8 cellular contexts compared by ENCODE assay signal in genomic region chr6:22959571-22959970, GRCh38.
"Had no signal": no experiment of that assay in that cellular context is flagged by ENCODE, and none has a peak within 500 bp of the region (broad histone marks: within the 10 kb centered on the region; RNA-seq: fewer than 3 reads in every experiment).

No MANE protein-coding gene starts in this region.

- ATAC-seq: HCT116, K562 had no signal

- DNase-seq: GM23248, GOT3, H7, HFFc6, IMR-90 had no signal

- H3K36me3 ChIP-seq: HAP-1 had no signal

- H3K9me3 ChIP-seq: HAP-1 had no signal

- H3K27ac Mint-ChIP-seq: HFFc6 had no signal

- H3K4me3 Mint-ChIP-seq: HFFc6 had no signal

- H3K4me3 ChIP-seq: GM23248, HAP-1, K562 had no signal

- H3K27ac ChIP-seq: GM23248 had no signal
